ENCODE assay signal across 23 cellular contexts in genomic region chr16:27138257-27138656, GRCh38.
DNase-seq lines count a peak whose midpoint lies in the region; ATAC-seq and TF ChIP-seq lines count a peak whose summit lies in the region.
"Had no signal": no experiment of that assay in that cellular context is flagged by ENCODE, and none has a peak within 500 bp of the region (broad histone marks: within the 10 kb centered on the region; RNA-seq: fewer than 3 reads in every experiment).

No MANE protein-coding gene starts in this region.

- POLR2A ChIA-PET in activated CD4-positive, alpha-beta T cell treated with anti-CD3 and anti-CD28 coated beads for 36 hours (lab: Charles Lee): no interaction called here
- POLR2A ChIA-PET in CD8-positive, alpha-beta memory T cell (lab: Charles Lee): no interaction called here
- POLR2A ChIA-PET in activated naive CD8-positive, alpha-beta T cell treated with anti-CD3 and anti-CD28 coated beads, Interleukin-2, amount 10 ng/mL, durations not matched to agents 7 days and 5 days (lab: Charles Lee): no interaction called here
- POLR2A ChIA-PET in naive thymus-derived CD8-positive, alpha-beta T cell (lab: Charles Lee): no interaction called here

- peaks cover 3% of the 10 kb centered on the region for H3K27me3 Mint-ChIP-seq in activated CD4-positive, alpha-beta T cell treated with anti-CD3 and anti-CD28 coated beads for 36 hours
- peaks cover 17 to 31% of the 10 kb centered on the region in 2 donors for H3K27me3 Mint-ChIP-seq in CD8-positive, alpha-beta memory T cell
- peaks cover 10% of the 10 kb centered on the region for H3K27me3 Mint-ChIP-seq in activated naive CD8-positive, alpha-beta T cell treated with anti-CD3 and anti-CD28 coated beads, Interleukin-2, amount 10 ng/mL, durations not matched to agents 7 days and 5 days
- peaks cover 0 to 15% (median 7%) of the 10 kb centered on the region in 5 donors for H3K27me3 Mint-ChIP-seq in naive thymus-derived CD8-positive, alpha-beta T cell

- H3K27me3 ChIP-seq in CD8-positive, alpha-beta memory T cell (ENCODE audit: insufficient read depth, low read length, poor library complexity, severe bottlenecking): no peaks in the 10 kb centered on the region
- H3K27me3 ChIP-seq in esophagus muscularis mucosa: peaks cover 0 to 22% (median 0%) of the 10 kb centered on the region in 4 donors
- H3K27me3 ChIP-seq: ascending aorta had no signal

- intact Hi-C loops in activated CD4-positive, alpha-beta T cell treated with anti-CD3 and anti-CD28 coated beads for 36 hours (cut with DNase I, micrococcal nuclease): no loop called here
- intact Hi-C loops in esophagus muscularis mucosa (cut with DNase I): no loop called here

- no peaks in the 10 kb centered on the region for H3K4me1 Mint-ChIP-seq in activated CD4-positive, alpha-beta T cell treated with anti-CD3 and anti-CD28 coated beads for 36 hours
- peaks cover 0 to 8% (median 7%) of the 10 kb centered on the region in 3 donors for H3K4me1 Mint-ChIP-seq in CD8-positive, alpha-beta memory T cell
- H3K4me1 Mint-ChIP-seq in activated naive CD8-positive, alpha-beta T cell treated with anti-CD3 and anti-CD28 coated beads, Interleukin-2, amount 10 ng/mL, durations not matched to agents 7 days and 5 days: peaks cover 4% of the 10 kb centered on the region
- peaks cover 4 to 7% (median 7%) of the 10 kb centered on the region in 4 donors for H3K4me1 Mint-ChIP-seq in naive thymus-derived CD8-positive, alpha-beta T cell
- H3K4me1 Mint-ChIP-seq: GM23338 had no signal

- TF ChIP-seq POLR2A in esophagus muscularis mucosa (IDR thresholded peaks at IDR 0.05; ENCODE audit: low read depth): no peak

- H3K36me3 ChIP-seq in CD8-positive, alpha-beta memory T cell (ENCODE audit: insufficient read depth, low read length): no peaks in the 10 kb centered on the region
- H3K36me3 ChIP-seq in esophagus muscularis mucosa: no peaks in the 10 kb centered on the region
- H3K36me3 ChIP-seq: ascending aorta, MG63 had no signal

- H3K4me3 Mint-ChIP-seq in activated CD4-positive, alpha-beta T cell treated with anti-CD3 and anti-CD28 coated beads for 36 hours: no peak overlapping the region
- H3K4me3 Mint-ChIP-seq in CD8-positive, alpha-beta memory T cell: peak overlapping the region in 2 of 7 donors; percentile 37 to 51
- peak overlapping the region; percentile 33 for H3K4me3 Mint-ChIP-seq in activated naive CD8-positive, alpha-beta T cell treated with anti-CD3 and anti-CD28 coated beads, Interleukin-2, amount 10 ng/mL, durations not matched to agents 7 days and 5 days
- H3K4me3 Mint-ChIP-seq in naive thymus-derived CD8-positive, alpha-beta T cell: peak overlapping the region in 2 of 10 donors; percentile 8 to 59
- H3K4me3 Mint-ChIP-seq: GM23338 had no signal

- no peaks in the 10 kb centered on the region for H3K4me1 ChIP-seq in CD8-positive, alpha-beta memory T cell (ENCODE audit: insufficient read depth, low read length)
- H3K4me1 ChIP-seq in esophagus muscularis mucosa: no peaks in the 10 kb centered on the region
- H3K4me1 ChIP-seq: ascending aorta had no signal

- H3K9me3 Mint-ChIP-seq in activated CD4-positive, alpha-beta T cell treated with anti-CD3 and anti-CD28 coated beads for 36 hours (ENCODE audit: low read depth): peaks cover 7% of the 10 kb centered on the region
- H3K9me3 Mint-ChIP-seq in CD8-positive, alpha-beta memory T cell: peaks cover 0 to 9% (median 4%) of the 10 kb centered on the region in 5 donors
- peaks cover 12% of the 10 kb centered on the region for H3K9me3 Mint-ChIP-seq in activated naive CD8-positive, alpha-beta T cell treated with anti-CD3 and anti-CD28 coated beads, Interleukin-2, amount 10 ng/mL, durations not matched to agents 7 days and 5 days
- peaks cover 0 to 14% (median 2%) of the 10 kb centered on the region in 9 donors for H3K9me3 Mint-ChIP-seq in naive thymus-derived CD8-positive, alpha-beta T cell

- no peak overlapping the region for H3K27ac ChIP-seq in CD8-positive, alpha-beta memory T cell (ENCODE audit: low read depth, low read length)
- H3K27ac ChIP-seq in esophagus muscularis mucosa (replicated peaks in 1 of 4): no peak overlapping the region
- H3K27ac ChIP-seq: ascending aorta, skin epidermis had no signal

- no peak overlapping the region for H3K4me3 ChIP-seq in CD8-positive, alpha-beta memory T cell (ENCODE audit: low read length)
- H3K4me3 ChIP-seq in esophagus muscularis mucosa: no peak overlapping the region
- H3K4me3 ChIP-seq: ascending aorta, GM23338, lung, MG63, skin epidermis had no signal

- H3K27ac Mint-ChIP-seq in activated CD4-positive, alpha-beta T cell treated with anti-CD3 and anti-CD28 coated beads for 36 hours: peak overlapping the region; percentile 27
- H3K27ac Mint-ChIP-seq in CD8-positive, alpha-beta memory T cell: peak overlapping the region in 6 of 8 donors; percentile 0 to 92 (median 79)
- peak overlapping the region; percentile 76 for H3K27ac Mint-ChIP-seq in activated naive CD8-positive, alpha-beta T cell treated with anti-CD3 and anti-CD28 coated beads, Interleukin-2, amount 10 ng/mL, durations not matched to agents 7 days and 5 days
- peak overlapping the region in 7 of 10 donors; percentile 50 to 81 (median 66) for H3K27ac Mint-ChIP-seq in naive thymus-derived CD8-positive, alpha-beta T cell
- H3K27ac Mint-ChIP-seq: GM23338 had no signal

- TF ChIP-seq CTCF in esophagus muscularis mucosa (IDR thresholded peaks at IDR 0.05): no peak

- H3K9me3 ChIP-seq in CD8-positive, alpha-beta memory T cell (ENCODE audit: low read length): no peaks in the 10 kb centered on the region
- H3K9me3 ChIP-seq in esophagus muscularis mucosa: no peaks in the 10 kb centered on the region
- H3K9me3 ChIP-seq: ascending aorta, MG63 had no signal

- peaks cover 2% of the 10 kb centered on the region for H3K36me3 Mint-ChIP-seq in activated CD4-positive, alpha-beta T cell treated with anti-CD3 and anti-CD28 coated beads for 36 hours (ENCODE audit: low read depth)
- peaks cover 0 to 6% (median 0%) of the 10 kb centered on the region in 3 donors for H3K36me3 Mint-ChIP-seq in CD8-positive, alpha-beta memory T cell
- H3K36me3 Mint-ChIP-seq in activated naive CD8-positive, alpha-beta T cell treated with anti-CD3 and anti-CD28 coated beads, Interleukin-2, amount 10 ng/mL, durations not matched to agents 7 days and 5 days: peaks cover 4% of the 10 kb centered on the region
- peaks cover 0 to 7% (median 0%) of the 10 kb centered on the region in 3 donors for H3K36me3 Mint-ChIP-seq in naive thymus-derived CD8-positive, alpha-beta T cell

- no peak for TF ChIP-seq EP300 in esophagus muscularis mucosa (IDR thresholded peaks at IDR 0.05)

- DNase-seq in activated CD4-positive, alpha-beta T cell treated with anti-CD3 and anti-CD28 coated beads for 36 hours: no peak
- DNase-seq in activated CD4-positive, alpha-beta T cell treated with anti-CD3 and anti-CD28 coated beads, Interleukin-2, amount 50 U/mL, for 48 hours: no peak
- DNase-seq in CD8-positive, alpha-beta memory T cell: no peak
- DNase-seq in activated naive CD8-positive, alpha-beta T cell treated with anti-CD3 and anti-CD28 coated beads, Interleukin-2, amount 10 ng/mL, durations not matched to agents 7 days and 5 days: no peak
- no peak for DNase-seq in naive thymus-derived CD8-positive, alpha-beta T cell
- DNase-seq in T-helper 9 cell (no peak), NCI-H1105 treated with DMSO at 0.1 percent for 48 hours (lab: John Stamatoyannopoulos, UW) (no peak), esophagus muscularis mucosa (ENCODE audit: extremely low spot score) (no peak)
- DNase-seq: activated CD4-positive, alpha-beta T cell treated with anti-CD3 and anti-CD28 coated beads for 1 hour; COR-L47; DMS79; GF-D8; head of caudate nucleus; KBM-7; MG63; NCI-H1417 treated with DMSO at 0.1 percent for 48 hours; NCI-H446; occipital lobe; OCI-M1 had no signal

- CTCF ChIA-PET in activated CD4-positive, alpha-beta T cell treated with anti-CD3 and anti-CD28 coated beads for 36 hours (lab: Charles Lee): no interaction called here
- CTCF ChIA-PET in CD8-positive, alpha-beta memory T cell (lab: Charles Lee): no interaction called here

- 63% methylated on average over 5 of the region's 5 CpGs for WGBS in esophagus muscularis mucosa

- ATAC-seq in activated CD4-positive, alpha-beta T cell treated with anti-CD3 and anti-CD28 coated beads for 36 hours: no peak
- ATAC-seq in activated naive CD8-positive, alpha-beta T cell treated with anti-CD3 and anti-CD28 coated beads, Interleukin-2, amount 10 ng/mL, durations not matched to agents 7 days and 5 days (ENCODE audit: low read depth): no peak
- no peak for ATAC-seq in naive thymus-derived CD8-positive, alpha-beta T cell
- ATAC-seq: GM23338 had no signal

Comparison
In these comparisons a context has a peak if more than half of its experiments do, and no peak if none do; other contexts are left out.
1. H3K27ac Mint-ChIP-seq: peak in every context shown above with its lines; median percentile 79 in CD8-positive, alpha-beta memory T cell; 76 in activated naive CD8-positive, alpha-beta T cell treated with anti-CD3 and anti-CD28 coated beads, Interleukin-2, amount 10 ng/mL, durations not matched to agents 7 days and 5 days; 66 in naive thymus-derived CD8-positive, alpha-beta T cell; 27 in activated CD4-positive, alpha-beta T cell treated with anti-CD3 and anti-CD28 coated beads for 36 hours.